In genomic region chr3:60064210-60065178, GRCh38 we compare ENCODE assay signal across 13 cellular contexts.
DNase-seq lines count a peak whose midpoint lies in the region; ATAC-seq and TF ChIP-seq lines count a peak whose summit lies in the region.
"Had no signal": no experiment of that assay in that cellular context is flagged by ENCODE, and none has a peak within 500 bp of the region (broad histone marks: within the 10 kb centered on the region; RNA-seq: fewer than 3 reads in every experiment).

No MANE protein-coding gene starts in this region.

- POLR2A ChIA-PET in activated CD8-positive, alpha-beta T cell treated with anti-CD3 and anti-CD28 coated beads, Interleukin-2, amount 10 ng/mL, durations not matched to agents 7 days and 5 days (lab: Charles Lee), result no interaction called here

- 85 to 91% methylated on average over 3 of the region's 3 CpGs for WGBS in sigmoid colon, 2 donors

- H3K27ac Mint-ChIP-seq in activated CD8-positive, alpha-beta T cell treated with anti-CD3 and anti-CD28 coated beads, Interleukin-2, amount 10 ng/mL, durations not matched to agents 7 days and 5 days, result peak overlapping the region; percentile 2
- H3K27ac Mint-ChIP-seq: brain, type B pancreatic cell had no signal

- ATAC-seq in activated CD8-positive, alpha-beta T cell treated with anti-CD3 and anti-CD28 coated beads, Interleukin-2, amount 10 ng/mL, durations not matched to agents 7 days and 5 days, result no peak
- peak; percentile 89 for ATAC-seq in foreskin keratinocyte
- ATAC-seq in left colon, result no peak
- no peak for ATAC-seq in GM21825 (IDR thresholded peaks at IDR 0.05; ENCODE audit: unreplicated experiment)

- peak; percentile 63 for DNase-seq in A172 (ENCODE audit: low spot score)
- DNase-seq in EH (ENCODE audit: low read depth), result peak; percentile 47
- DNase-seq in activated CD8-positive, alpha-beta T cell treated with anti-CD3 and anti-CD28 coated beads, Interleukin-2, amount 10 ng/mL, durations not matched to agents 7 days and 5 days, result no peak
- DNase-seq in foreskin keratinocyte, result peak in 1 of 2 donors; percentile 59
- DNase-seq in left colon, result no peak
- DNase-seq in SK-N-DZ (ENCODE audit: low spot score), result no peak
- DNase-seq in sigmoid colon, result no peak
- DNase-seq: activated CD4-positive, CD25-positive, alpha-beta regulatory T cell; NCI-H1105 treated with DMSO at 0.1 percent for 48 hours; stimulated activated CD4-positive, alpha-beta T cell treated with anti-CD3 and anti-CD28 coated beads, Interleukin-4, amount 100 ng/mL, for 1 hour had no signal

- intact Hi-C loops in left colon (cut with DNase I, micrococcal nuclease), result no loop called here
- intact Hi-C loops in sigmoid colon (cut with DNase I), result no loop called here

- CTCF ChIA-PET in activated CD8-positive, alpha-beta T cell treated with anti-CD3 and anti-CD28 coated beads, Interleukin-2, amount 10 ng/mL, durations not matched to agents 7 days and 5 days (lab: Charles Lee), result interaction anchor here (0.9 to 1.1 kb wide), 2 partner anchors 14 to 29 kb away, joined by 3 to 4 read pairs; no protein-coding TSS in a partner anchor

- TF ChIP-seq EP300 in sigmoid colon (IDR thresholded peaks at IDR 0.05), result no peak

- H3K36me3 Mint-ChIP-seq in activated CD8-positive, alpha-beta T cell treated with anti-CD3 and anti-CD28 coated beads, Interleukin-2, amount 10 ng/mL, durations not matched to agents 7 days and 5 days (ENCODE audit: low read depth), result peaks cover 9% of the 10 kb centered on the region
- H3K36me3 Mint-ChIP-seq: brain, type B pancreatic cell had no signal

- no peak for TF ChIP-seq POLR2A in sigmoid colon (IDR thresholded peaks at IDR 0.05)

- H3K27me3 Mint-ChIP-seq in activated CD8-positive, alpha-beta T cell treated with anti-CD3 and anti-CD28 coated beads, Interleukin-2, amount 10 ng/mL, durations not matched to agents 7 days and 5 days (ENCODE audit: low read depth), result no peaks in the 10 kb centered on the region
- H3K27me3 Mint-ChIP-seq: brain had no signal

- H3K27me3 ChIP-seq in foreskin keratinocyte (no peaks in the 10 kb centered on the region), sigmoid colon (no peaks in the 10 kb centered on the region)

- H3K27ac ChIP-seq in foreskin keratinocyte, result no peak overlapping the region
- no peak overlapping the region for H3K27ac ChIP-seq in sigmoid colon

- no peak overlapping the region for H3K4me3 Mint-ChIP-seq in activated CD8-positive, alpha-beta T cell treated with anti-CD3 and anti-CD28 coated beads, Interleukin-2, amount 10 ng/mL, durations not matched to agents 7 days and 5 days
- H3K4me3 Mint-ChIP-seq: brain, type B pancreatic cell had no signal

- H3K36me3 ChIP-seq in sigmoid colon, result no peaks in the 10 kb centered on the region

- no peak overlapping the region for H3K4me3 ChIP-seq in sigmoid colon

- peaks cover 6% of the 10 kb centered on the region for H3K9me3 Mint-ChIP-seq in activated CD8-positive, alpha-beta T cell treated with anti-CD3 and anti-CD28 coated beads, Interleukin-2, amount 10 ng/mL, durations not matched to agents 7 days and 5 days (ENCODE audit: insufficient read depth)
- H3K9me3 Mint-ChIP-seq: type B pancreatic cell had no signal

- H3K4me1 Mint-ChIP-seq in activated CD8-positive, alpha-beta T cell treated with anti-CD3 and anti-CD28 coated beads, Interleukin-2, amount 10 ng/mL, durations not matched to agents 7 days and 5 days (ENCODE audit: low read depth), result peaks cover 30% of the 10 kb centered on the region

- no peaks in the 10 kb centered on the region for H3K9me3 ChIP-seq in sigmoid colon

- H3K4me1 ChIP-seq in foreskin keratinocyte, result no peaks in the 10 kb centered on the region
- no peaks in the 10 kb centered on the region for H3K4me1 ChIP-seq in sigmoid colon

- TF ChIP-seq CTCF in foreskin keratinocyte (conservative IDR thresholded peaks at IDR 0.05) (no peak), sigmoid colon (IDR thresholded peaks at IDR 0.05) (no peak)

Comparison
In these comparisons a context has a peak if more than half of its experiments do, and no peak if none do; other contexts are left out.
1. DNase-seq: peak in A172 (single experiment) and EH (single experiment); none in activated CD8-positive, alpha-beta T cell treated with anti-CD3 and anti-CD28 coated beads, Interleukin-2, amount 10 ng/mL, durations not matched to agents 7 days and 5 days (single experiment), left colon (0 of 2), SK-N-DZ (single experiment) and sigmoid colon (single experiment).